Comparison of ENCODE assay signal across 8 cellular contexts in genomic region chr3:129441215-129441614, GRCh38. TPM values are rescaled to one million over a fixed set of nuclear protein-coding genes. Genes with fewer than 3 reads are reported as not detected.
DNase-seq lines count a peak whose midpoint lies in the region; ATAC-seq and TF ChIP-seq lines count a peak whose summit lies in the region.

No MANE protein-coding gene starts in this region.

- DNase-seq in CD4-positive, alpha-beta T cell, result peak in 4 of 10 experiments; percentile 6 to 10 (median 7)
- DNase-seq in mammary epithelial cell (peak; percentile 14), posterior cingulate gyrus (no peak), NCI-H2196 treated with DMSO at 0.1 percent for 48 hours (lab: John Stamatoyannopoulos, UW; ENCODE audit: unreplicated experiment) (no peak), NCI-H2107 (lab: John Stamatoyannopoulos, UW) (no peak)
- peak in 7 of 9 donors; percentile 24 to 46 (median 32) for DNase-seq in naive thymus-derived CD4-positive, alpha-beta T cell

- H3K27ac Mint-ChIP-seq in CD4-positive, alpha-beta T cell, result peak overlapping the region; percentile 93
- peak overlapping the region; percentile 93 to 99 (median 97) for H3K27ac Mint-ChIP-seq in naive thymus-derived CD4-positive, alpha-beta T cell

- H3K79me2 ChIP-seq in Loucy (ENCODE audit: insufficient read depth, low read length), result peaks cover 60% of the 10 kb centered on the region
- H3K79me2 ChIP-seq in mammary epithelial cell (ENCODE audit: insufficient read depth, low read length), result peaks cover 51% of the 10 kb centered on the region

- peaks cover 30% of the 10 kb centered on the region for H3K36me3 Mint-ChIP-seq in CD4-positive, alpha-beta T cell (ENCODE audit: low read depth)
- H3K36me3 Mint-ChIP-seq in naive thymus-derived CD4-positive, alpha-beta T cell, result peaks cover 5 to 17% (median 13%) of the 10 kb centered on the region in 5 donors

- POLR2A ChIA-PET in CD4-positive, alpha-beta T cell (lab: Charles Lee), result interaction anchor here (1.1 to 4.5 kb wide), 15 partner anchors 9 to 761 kb away, joined by 3 to 62 read pairs (median 8); partner anchors contain the start of genes EFCAB12 and TMCC1
- POLR2A ChIA-PET in naive thymus-derived CD4-positive, alpha-beta T cell (lab: Charles Lee), result interaction anchor here (0.8 to 5.1 kb wide), 11 partner anchors 9 to 453 kb away, joined by 3 to 66 read pairs (median 7); partner anchors contain the start of genes EFCAB12 and TMCC1

- no peak for ATAC-seq in CD4-positive, alpha-beta T cell (ENCODE audit: poor library complexity)
- no peak for ATAC-seq in naive thymus-derived CD4-positive, alpha-beta T cell
- no peak for ATAC-seq in HG03025 (IDR thresholded peaks at IDR 0.05; ENCODE audit: low FRiP score, unreplicated experiment)

- in situ Hi-C loops in mammary epithelial cell (cut with MboI; ENCODE audit: low sequenced_read_pairs in 2 of 2), result no loop called here

- no TSS peak for BruUV-seq in mammary epithelial cell (replicated peaks; lab: Mats Ljungman, UMichigan)

- no peak overlapping the region for H2AFZ ChIP-seq in Loucy (ENCODE audit: low read length)
- H2AFZ ChIP-seq in mammary epithelial cell (ENCODE audit: low read depth, low read length), result peak overlapping the region; percentile 90

- H4K20me1 ChIP-seq in Loucy (ENCODE audit: insufficient read depth, low read length, poor library complexity, severe bottlenecking), result peaks cover 3% of the 10 kb centered on the region
- H4K20me1 ChIP-seq in mammary epithelial cell (ENCODE audit: insufficient read depth, low read length), result no peaks in the 10 kb centered on the region

- dilution Hi-C loops in mammary epithelial cell (cut with HindIII; ENCODE audit: low sequenced_read_pairs), result loop anchor here (5.0 kb wide), 1 partner anchor 56 kb away; no protein-coding TSS in a partner anchor

- WGBS in mammary epithelial cell (ENCODE audit: low coverage, missing lambda C conversion rate), result 34% methylated on average over 9 of the region's 9 CpGs

- no peaks in the 10 kb centered on the region for H3K27me3 Mint-ChIP-seq in CD4-positive, alpha-beta T cell
- H3K27me3 Mint-ChIP-seq in naive thymus-derived CD4-positive, alpha-beta T cell, result no peaks in the 10 kb centered on the region

- H3K9ac ChIP-seq in Loucy (ENCODE audit: low read depth, low read length, poor library complexity, severe bottlenecking), result peak overlapping the region; percentile 82
- H3K9ac ChIP-seq in mammary epithelial cell (ENCODE audit: insufficient read depth, low read length), result peak overlapping the region; percentile 90

- CTCF ChIA-PET in CD4-positive, alpha-beta T cell (lab: Charles Lee), result interaction anchor here (1.0 to 1.5 kb wide), 2 partner anchors 12 to 41 kb away, joined by 3 to 4 read pairs; partner anchors contain the start of gene EFCAB12
- CTCF ChIA-PET in mammary epithelial cell (lab: Charles Lee; ENCODE audit: low non-redundant PET), result no interaction called here
- CTCF ChIA-PET in naive thymus-derived CD4-positive, alpha-beta T cell (lab: Charles Lee), result interaction anchor here (0.5 kb wide), 1 partner anchor 711 kb away, joined by 4 read pairs; no protein-coding TSS in a partner anchor

- H3K27me3 ChIP-seq in CD4-positive, alpha-beta T cell (ENCODE audit: control insufficient read depth, insufficient read depth, low read length), result no peaks in the 10 kb centered on the region
- no peaks in the 10 kb centered on the region for H3K27me3 ChIP-seq in Loucy (ENCODE audit: insufficient read depth, low read length, poor library complexity, severe bottlenecking)
- no peaks in the 10 kb centered on the region for H3K27me3 ChIP-seq in mammary epithelial cell (ENCODE audit: insufficient read depth, low read length)
- no peaks in the 10 kb centered on the region for H3K27me3 ChIP-seq in naive thymus-derived CD4-positive, alpha-beta T cell (ENCODE audit: control insufficient read depth in 2 of 2, insufficient read depth in 2 of 2, low read length in 2 of 2)

- H3K27ac ChIP-seq in CD4-positive, alpha-beta T cell (ENCODE audit: low read depth, low read length), result peak overlapping the region; percentile 83
- H3K27ac ChIP-seq in mammary epithelial cell (ENCODE audit: insufficient read depth, low read depth, low read length), result peak overlapping the region; percentile 80
- peak overlapping the region; percentile 95 for H3K27ac ChIP-seq in naive thymus-derived CD4-positive, alpha-beta T cell (ENCODE audit: low read depth, low read length)

- TF ChIP-seq CTCF in CD4-positive, alpha-beta T cell (IDR thresholded peaks at IDR 0.05), result no peak
- no peak for TF ChIP-seq CTCF in Loucy (conservative IDR thresholded peaks at IDR 0.05; ENCODE audit: low read length)
- TF ChIP-seq CTCF in mammary epithelial cell (conservative IDR thresholded peaks at IDR 0.05 in 1 of 2, IDR thresholded peaks at IDR 0.05 in 1 of 2; ENCODE audit: extremely low read depth in 1 of 2, insufficient read depth in 1 of 2, low read depth in 1 of 2, low read length in 2 of 2), result no peak

- H3K4me3 ChIP-seq in Loucy (ENCODE audit: low read length, poor library complexity, severe bottlenecking) (peak overlapping the region; percentile 76), mammary epithelial cell (replicated peaks in 1 of 3; ENCODE audit: insufficient read depth in 1 of 3, low read depth in 2 of 3, low read length in 3 of 3) (peak overlapping the region; percentile 62 to 78 (median 70))
- peak overlapping the region; percentile 99 for H3K4me3 ChIP-seq in naive thymus-derived CD4-positive, alpha-beta T cell (ENCODE audit: low read length)

- H3F3A ChIP-seq in Loucy (ENCODE audit: low read depth), result no peaks in the 10 kb centered on the region

- intact Hi-C loops in CD4-positive, alpha-beta T cell (cut with DNase I, micrococcal nuclease), result loop anchor here (5.0 kb wide), 4 partner anchors 41 to 714 kb away; partner anchors contain the start of genes RAB7A (in 1 of the 2) and TMCC1 (in 1 of the 2)
- intact Hi-C loops in mammary epithelial cell (cut with micrococcal nuclease) (loop anchor here (2.0 kb wide), 2 partner anchors 44 to 452 kb away; partner anchors contain the start of gene TMCC1), posterior cingulate gyrus (cut with DNase I) (loop anchor here (5.0 kb wide), 1 partner anchor 46 kb away; no protein-coding TSS in a partner anchor)
- intact Hi-C loops in naive thymus-derived CD4-positive, alpha-beta T cell (cut with micrococcal nuclease), result loop anchor here (1.0 to 5.0 kb wide), 10 partner anchors 50 to 1586 kb away; partner anchors contain the start of genes PIK3R4 (in 2 of the 2), RAB43 (in 2 of the 2), ASTE1 (in 1 of the 2) and CNBP (in 1 of the 2)

- H3K9me3 ChIP-seq in CD4-positive, alpha-beta T cell (ENCODE audit: control insufficient read depth, low read length), result no peaks in the 10 kb centered on the region
- no peaks in the 10 kb centered on the region for H3K9me3 ChIP-seq in Loucy (ENCODE audit: insufficient read depth, low read depth, low read length)
- no peaks in the 10 kb centered on the region for H3K9me3 ChIP-seq in mammary epithelial cell (replicated peaks; ENCODE audit: insufficient read depth, low read length)
- H3K9me3 ChIP-seq in naive thymus-derived CD4-positive, alpha-beta T cell (ENCODE audit: control insufficient read depth in 2 of 3, low read length in 3 of 3), result no peaks in the 10 kb centered on the region

- H3K9me3 Mint-ChIP-seq in CD4-positive, alpha-beta T cell, result no peaks in the 10 kb centered on the region
- H3K9me3 Mint-ChIP-seq in naive thymus-derived CD4-positive, alpha-beta T cell, result peaks cover 0 to 4% (median 0%) of the 10 kb centered on the region in 11 donors

- H3K36me3 ChIP-seq in Loucy (ENCODE audit: insufficient read depth, low read length), result no peaks in the 10 kb centered on the region
- H3K36me3 ChIP-seq in mammary epithelial cell (ENCODE audit: insufficient read depth, low read length), result peaks cover 11% of the 10 kb centered on the region
- peaks cover 0 to 22% (median 0%) of the 10 kb centered on the region in 3 experiments for H3K36me3 ChIP-seq in naive thymus-derived CD4-positive, alpha-beta T cell (ENCODE audit: control insufficient read depth in 2 of 3, insufficient read depth in 3 of 3, low read length in 3 of 3)

- H3K4me3 Mint-ChIP-seq in CD4-positive, alpha-beta T cell, result peak overlapping the region; percentile 91
- H3K4me3 Mint-ChIP-seq in naive thymus-derived CD4-positive, alpha-beta T cell, result peak overlapping the region; percentile 85 to 98 (median 94)

- H3K4me1 ChIP-seq in Loucy (ENCODE audit: insufficient read depth, low read length, poor library complexity, severe bottlenecking) (peaks cover 63% of the 10 kb centered on the region), mammary epithelial cell (ENCODE audit: insufficient read depth, low read length) (peaks cover 20% of the 10 kb centered on the region)
- H3K4me1 ChIP-seq in naive thymus-derived CD4-positive, alpha-beta T cell (ENCODE audit: control insufficient read depth in 2 of 2, insufficient read depth in 2 of 2, low read length in 2 of 2), result peaks cover 19 to 31% of the 10 kb centered on the region in 2 donors

- H3K4me1 Mint-ChIP-seq in CD4-positive, alpha-beta T cell (ENCODE audit: low read depth), result peaks cover 75% of the 10 kb centered on the region
- H3K4me1 Mint-ChIP-seq in naive thymus-derived CD4-positive, alpha-beta T cell, result peaks cover 41 to 76% (median 61%) of the 10 kb centered on the region in 7 donors

- H3K9me2 ChIP-seq in Loucy (replicated peaks; ENCODE audit: low read depth, low read length), result no peaks in the 10 kb centered on the region

- H3K4me2 ChIP-seq in Loucy (ENCODE audit: low read depth, low read length, poor library complexity, severe bottlenecking) (peak overlapping the region; percentile 84), mammary epithelial cell (ENCODE audit: insufficient read depth, low read depth, low read length) (peak overlapping the region; percentile 90)

RNA-seq across cellular contexts. Expression of gene IFT122, which starts 1.2 kb away (rescaled TPM):
- 10 to 100 TPM; 22.7 to 26.7 TPM for total RNA-seq in CD4-positive, alpha-beta T cell
- total RNA-seq in mammary epithelial cell, result 10 to 100 TPM; 14.7 to 17.2 TPM
- polyA plus RNA-seq in mammary epithelial cell, result 11.9 TPM
- polyA minus RNA-seq in mammary epithelial cell, result 71.8 TPM
- 10 to 100 TPM; 16.6 to 25.2 (median 18.8) TPM for total RNA-seq in naive thymus-derived CD4-positive, alpha-beta T cell
- 1 to 10 TPM; 3.3 to 9.8 TPM for polyA plus RNA-seq in naive thymus-derived CD4-positive, alpha-beta T cell

RNA-seq across cellular contexts. Expression of gene MBD4, which starts 1.5 kb away (rescaled TPM):
- total RNA-seq in CD4-positive, alpha-beta T cell, result 10 to 100 TPM; 62.0 to 63.9 TPM
- 10 to 100 TPM; 35.0 to 35.8 TPM for total RNA-seq in mammary epithelial cell
- polyA plus RNA-seq in mammary epithelial cell, result 20.6 TPM
- polyA minus RNA-seq in mammary epithelial cell, result 35.2 TPM
- total RNA-seq in naive thymus-derived CD4-positive, alpha-beta T cell, result 10 to 100 TPM; 37.9 to 56.6 (median 53.1) TPM
- polyA plus RNA-seq in naive thymus-derived CD4-positive, alpha-beta T cell, result 10 to 100 TPM; 45.2 to 46.9 TPM

RNA-seq across cellular contexts. Expression of gene EFCAB12, which starts 12.8 kb away (rescaled TPM):
- total RNA-seq in CD4-positive, alpha-beta T cell, result 1 to 10 TPM; 3.2 to 3.4 TPM
- under 1 TPM; under 0.01 to 0.99 TPM for total RNA-seq in mammary epithelial cell
- 0.23 TPM for polyA plus RNA-seq in mammary epithelial cell
- not detected for polyA minus RNA-seq in mammary epithelial cell
- total RNA-seq in naive thymus-derived CD4-positive, alpha-beta T cell, result 1 to 10 TPM; 1.5 to 2.7 (median 2.3) TPM
- polyA plus RNA-seq in naive thymus-derived CD4-positive, alpha-beta T cell, result under 1 TPM in 1 of 2 donors, not detected in 1; 0.31 TPM

Comparison
In these comparisons a context has a peak if more than half of its experiments do, and no peak if none do; other contexts are left out.
1. DNase-seq: peak in mammary epithelial cell (single experiment) and naive thymus-derived CD4-positive, alpha-beta T cell (7 of 9); none in posterior cingulate gyrus (0 of 10), NCI-H2196 treated with DMSO at 0.1 percent for 48 hours (single experiment) and NCI-H2107 (single experiment).
2. Peak in every context shown above with its lines, with median percentiles within 50 percentile points of each other: H3K27ac ChIP-seq and H3K4me3 ChIP-seq.